ENCODE assay signal across 8 cellular contexts in the genomic region with DNA sequence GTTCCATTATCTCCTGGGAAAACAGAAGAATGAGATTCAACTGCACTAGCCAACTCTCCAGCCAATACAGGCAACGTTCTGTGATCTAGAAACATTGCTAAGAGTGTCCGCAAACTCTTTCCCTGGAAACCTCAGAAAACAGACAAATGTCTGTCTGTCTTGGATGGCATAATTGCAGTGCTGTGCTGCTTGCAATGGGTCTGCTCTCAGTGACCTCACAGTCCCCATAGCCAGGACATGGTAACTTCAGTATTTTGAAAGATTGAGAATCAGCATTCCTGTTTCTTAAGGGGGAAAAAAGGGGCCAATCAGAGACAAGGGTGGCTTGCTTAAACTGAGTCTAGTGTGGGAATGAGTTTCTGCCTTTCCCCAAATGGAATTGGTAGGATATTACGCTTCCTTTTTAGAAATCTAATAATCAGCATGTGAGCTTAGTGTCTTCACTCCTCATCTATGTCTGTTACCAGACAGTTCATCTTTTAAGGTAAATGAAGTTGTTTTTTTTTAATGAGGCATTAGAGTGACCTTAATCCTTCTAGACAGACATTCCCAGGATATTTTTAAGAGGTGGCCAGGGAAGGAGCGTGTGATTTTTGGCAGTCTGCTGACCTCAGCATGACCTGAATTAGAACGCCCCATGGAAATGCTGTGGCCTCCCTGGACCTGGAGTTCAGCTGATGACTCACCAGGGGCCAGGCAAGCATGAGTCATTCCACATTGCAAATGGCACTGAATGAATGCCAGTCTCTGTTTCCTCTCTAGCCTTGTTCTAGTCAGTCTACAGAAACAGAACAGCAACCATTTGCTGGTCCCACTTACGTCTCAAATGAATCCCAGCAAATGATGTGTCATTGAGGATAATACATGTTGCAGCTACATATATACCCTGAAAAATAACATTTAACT.
DNase-seq lines count a peak whose midpoint lies in the region; ATAC-seq and TF ChIP-seq lines count a peak whose summit lies in the region.

No MANE protein-coding gene starts in this region.

- H3K36me3 Mint-ChIP-seq in naive thymus-derived CD8-positive, alpha-beta T cell: no peaks in the 10 kb centered on the region

- H3K4me1 Mint-ChIP-seq in naive thymus-derived CD8-positive, alpha-beta T cell: no peaks in the 10 kb centered on the region

- no peak for TF ChIP-seq CTCF in retinal pigment epithelial cell (conservative IDR thresholded peaks at IDR 0.05; ENCODE audit: low read depth, low read length)

- no peak overlapping the region for H3K4me3 Mint-ChIP-seq in naive thymus-derived CD8-positive, alpha-beta T cell

- H3K4me3 ChIP-seq in retinal pigment epithelial cell (ENCODE audit: low read length): peak overlapping the region; percentile 2

- peak; percentile 97 for DNase-seq in HT1080 (ENCODE audit: low read depth)
- peak in 44 of 56 donors; percentile 2 to 84 (median 46) for DNase-seq in amygdala (lab: John Stamatoyannopoulos, UW)
- DNase-seq in left ventricle myocardium superior: peak; percentile 69
- peak; percentile 99 for DNase-seq in retinal pigment epithelial cell (ENCODE audit: low read depth)
- no peak for DNase-seq in KG1 (lab: John Stamatoyannopoulos, UW)
- no peak for DNase-seq in naive thymus-derived CD8-positive, alpha-beta T cell

- H3K27ac Mint-ChIP-seq in naive thymus-derived CD8-positive, alpha-beta T cell: no peak overlapping the region

- peaks cover 0 to 4% (median 0%) of the 10 kb centered on the region in 5 donors for H3K27me3 Mint-ChIP-seq in naive thymus-derived CD8-positive, alpha-beta T cell

- intact Hi-C loops in left ventricle myocardium superior (cut with micrococcal nuclease): no loop called here

- no peaks in the 10 kb centered on the region for H3K9me3 Mint-ChIP-seq in naive thymus-derived CD8-positive, alpha-beta T cell

- POLR2A ChIA-PET in naive thymus-derived CD8-positive, alpha-beta T cell (lab: Charles Lee): no interaction called here

- peak; percentile 68 for ATAC-seq in GM18520 (IDR thresholded peaks at IDR 0.05; ENCODE audit: unreplicated experiment)
- peak; percentile 83 for ATAC-seq in left ventricle myocardium superior
- no peak for ATAC-seq in naive thymus-derived CD8-positive, alpha-beta T cell
- ATAC-seq in GM19035 (IDR thresholded peaks at IDR 0.05; ENCODE audit: unreplicated experiment): no peak

Comparison
In these comparisons a context has a peak if more than half of its experiments do, and no peak if none do; other contexts are left out.
1. ATAC-seq: peak in GM18520 (single experiment) and left ventricle myocardium superior (single experiment); none in naive thymus-derived CD8-positive, alpha-beta T cell (0 of 2) and GM19035 (single experiment).
2. DNase-seq: peak in HT1080 (single experiment), amygdala (44 of 56), left ventricle myocardium superior (single experiment) and retinal pigment epithelial cell (single experiment); none in KG1 (single experiment) and naive thymus-derived CD8-positive, alpha-beta T cell (0 of 10).